1 cellular context compared by ENCODE assay signal in genomic region chr1:156500847-156501686, GRCh38.
TF ChIP-seq lines count a peak whose summit lies in the region.

No MANE protein-coding gene starts in this region.

TF ChIP-seq in H1, 55 proteins besides CTCF, POLR2A, EP300 and RAD21:
- TF ChIP-seq KDM5A (IDR thresholded peaks at IDR 0.05; ENCODE audit: low read length): no peak
- TF ChIP-seq EGR1 (IDR thresholded peaks at IDR 0.05; ENCODE audit: borderline replicate concordance, low read depth, low read length): peak; percentile 71; the same call in 1 of the 2 replicates
- TF ChIP-seq RNF2 (IDR thresholded peaks at IDR 0.05; ENCODE audit: borderline replicate concordance, low read depth, low read length, missing control alignments, poor library complexity, severe bottlenecking): peak; percentile 37
- peak; percentile 49 for TF ChIP-seq KDM4A (IDR thresholded peaks at IDR 0.05; ENCODE audit: low read depth, low read length, severe bottlenecking)
- peak; percentile 30; the same call in 1 of the 2 replicates for TF ChIP-seq BACH1 (IDR thresholded peaks at IDR 0.05; ENCODE audit: low read length)
- TF ChIP-seq CTBP2 (IDR thresholded peaks at IDR 0.05; ENCODE audit: borderline replicate concordance, insufficient read depth, insufficient read length, low read length): peak; percentile 47
- TF ChIP-seq TBP (IDR thresholded peaks at IDR 0.05; ENCODE audit: low read depth, low read length): peak; percentile 16
- TF ChIP-seq SAP30 (IDR thresholded peaks at IDR 0.05; ENCODE audit: insufficient read depth, insufficient replicate concordance, low read length): no peak
- TF ChIP-seq CEBPB (IDR thresholded peaks at IDR 0.05; ENCODE audit: low read depth, low read length): no peak
- no peak; a peak in 2 of 4 replicates for TF ChIP-seq SIN3A (conservative IDR thresholded peaks at IDR 0.05 in 1 of 2, IDR thresholded peaks at IDR 0.05 in 1 of 2; ENCODE audit: low read depth in 1 of 2, low read length in 2 of 2)
- peak; percentile 54 for TF ChIP-seq TEAD4 (IDR thresholded peaks at IDR 0.05; ENCODE audit: low read depth, low read length)
- TF ChIP-seq JUN (IDR thresholded peaks at IDR 0.05; ENCODE audit: low read depth, low read length): no peak
- TF ChIP-seq RBBP5 (IDR thresholded peaks at IDR 0.05; ENCODE audit: borderline replicate concordance, low read depth, low read length): no peak
- TF ChIP-seq SIRT6 (IDR thresholded peaks at IDR 0.05; ENCODE audit: low read length): no peak
- TF ChIP-seq BRCA1 (IDR thresholded peaks at IDR 0.05; ENCODE audit: low read depth, low read length): no peak
- TF ChIP-seq E2F6 (IDR thresholded peaks at IDR 0.05): peak; percentile 95
- peak; percentile 53 for TF ChIP-seq PHF8 (conservative IDR thresholded peaks at IDR 0.05; ENCODE audit: low read depth, low read length)
- no peak for TF ChIP-seq ZNF274 (IDR thresholded peaks at IDR 0.05; ENCODE audit: borderline replicate concordance, extremely low read depth, low read length)
- TF ChIP-seq GTF2F1 (IDR thresholded peaks at IDR 0.05; ENCODE audit: borderline replicate concordance, low read depth, low read length): no peak
- TF ChIP-seq NRF1 (IDR thresholded peaks at IDR 0.05; ENCODE audit: low read depth, low read length): no peak
- no peak for TF ChIP-seq NANOG (IDR thresholded peaks at IDR 0.05; ENCODE audit: insufficient read depth, low read depth, low read length, poor library complexity, severe bottlenecking)
- peak; percentile 48; the same call in 1 of the 2 replicates for TF ChIP-seq JUND (IDR thresholded peaks at IDR 0.05; ENCODE audit: low read length)
- peak; percentile 55 for TF ChIP-seq SP2 (IDR thresholded peaks at IDR 0.05; ENCODE audit: low read length)
- TF ChIP-seq HDAC6 (IDR thresholded peaks at IDR 0.05; ENCODE audit: low read depth, low read length): no peak
- peak; percentile 45; the same call in 1 of the 2 replicates for TF ChIP-seq POLR2AphosphoS5 (IDR thresholded peaks at IDR 0.05; ENCODE audit: low read depth, low read length)
- TF ChIP-seq TAF7 (optimal IDR thresholded peaks at IDR 0.05; ENCODE audit: borderline replicate concordance, low read depth, low read length): peak; percentile 37
- no peak for TF ChIP-seq RXRA (IDR thresholded peaks at IDR 0.05; ENCODE audit: insufficient read depth, low read depth, low read length)
- no peak for TF ChIP-seq SP4 (IDR thresholded peaks at IDR 0.05; ENCODE audit: low read length)
- TF ChIP-seq YY1 (IDR thresholded peaks at IDR 0.05; ENCODE audit: low read depth, low read length): no peak
- no peak for TF ChIP-seq USF2 (IDR thresholded peaks at IDR 0.05; ENCODE audit: low read length)
- TF ChIP-seq FOSL1 (IDR thresholded peaks at IDR 0.05; ENCODE audit: insufficient read depth, low read depth, low read length): no peak
- no peak for TF ChIP-seq SRF (IDR thresholded peaks at IDR 0.05; ENCODE audit: low read depth, low read length)
- TF ChIP-seq GABPA (IDR thresholded peaks at IDR 0.05; ENCODE audit: borderline replicate concordance, insufficient read depth, low read length): no peak
- TF ChIP-seq SUZ12 (IDR thresholded peaks at IDR 0.05; ENCODE audit: low read length): no peak
- 0 out of 2 replicates have a peak, but pooled peaks have one; percentile 27 for TF ChIP-seq TAF1 (IDR thresholded peaks at IDR 0.05; ENCODE audit: low read depth, low read length)
- no peak for TF ChIP-seq CHD1 (IDR thresholded peaks at IDR 0.05; ENCODE audit: low read depth, low read length)
- TF ChIP-seq KDM1A (IDR thresholded peaks at IDR 0.05; ENCODE audit: borderline replicate concordance, low read length): no peak; the same call in 1 of the 2 replicates
- peak; percentile 87 for TF ChIP-seq MAX (IDR thresholded peaks at IDR 0.05)
- no peak for TF ChIP-seq EZH2 (IDR thresholded peaks at IDR 0.05; ENCODE audit: low read depth, low read length, severe bottlenecking)
- no peak for TF ChIP-seq ATF2 (IDR thresholded peaks at IDR 0.05; ENCODE audit: low read length)
- TF ChIP-seq TCF12 (IDR thresholded peaks at IDR 0.05; ENCODE audit: low read depth, low read length): 0 out of 2 replicates have a peak, but pooled peaks have one; percentile 15
- no peak for TF ChIP-seq CBX5 (IDR thresholded peaks at IDR 0.05; ENCODE audit: low read depth, low read length)
- TF ChIP-seq CBX8 (IDR thresholded peaks at IDR 0.05; ENCODE audit: borderline replicate concordance, low read depth, low read length): no peak
- no peak for TF ChIP-seq POU5F1 (IDR thresholded peaks at IDR 0.05; ENCODE audit: low read depth, low read length)
- TF ChIP-seq ATF3 (IDR thresholded peaks at IDR 0.05; ENCODE audit: insufficient read depth, low read depth, low read length): no peak
- no peak for TF ChIP-seq MAFK (IDR thresholded peaks at IDR 0.05; ENCODE audit: low read depth, low read length)
- TF ChIP-seq HDAC2 (IDR thresholded peaks at IDR 0.05; ENCODE audit: borderline replicate concordance in 1 of 2, low read depth in 2 of 2, low read length in 2 of 2): peak in 1 of 2 experiments; percentile 10; a peak in 2 of 4 replicates
- no peak for TF ChIP-seq BCL11A (IDR thresholded peaks at IDR 0.05; ENCODE audit: low read depth in 2 of 2, low read length in 2 of 2)
- peak; percentile 80 for TF ChIP-seq CHD2 (IDR thresholded peaks at IDR 0.05; ENCODE audit: low read length)
- TF ChIP-seq RFX5 (IDR thresholded peaks at IDR 0.05; ENCODE audit: borderline replicate concordance, low read depth, low read length): no peak
- TF ChIP-seq ASH2L (IDR thresholded peaks at IDR 0.05; ENCODE audit: low read length): peak; percentile 62
- no peak for TF ChIP-seq SIX5 (IDR thresholded peaks at IDR 0.05; ENCODE audit: low read depth, low read length)
- TF ChIP-seq CREB1 (IDR thresholded peaks at IDR 0.05): 0 out of 2 replicates have a peak, but pooled peaks have one; percentile 13
- TF ChIP-seq, protein P1, sequence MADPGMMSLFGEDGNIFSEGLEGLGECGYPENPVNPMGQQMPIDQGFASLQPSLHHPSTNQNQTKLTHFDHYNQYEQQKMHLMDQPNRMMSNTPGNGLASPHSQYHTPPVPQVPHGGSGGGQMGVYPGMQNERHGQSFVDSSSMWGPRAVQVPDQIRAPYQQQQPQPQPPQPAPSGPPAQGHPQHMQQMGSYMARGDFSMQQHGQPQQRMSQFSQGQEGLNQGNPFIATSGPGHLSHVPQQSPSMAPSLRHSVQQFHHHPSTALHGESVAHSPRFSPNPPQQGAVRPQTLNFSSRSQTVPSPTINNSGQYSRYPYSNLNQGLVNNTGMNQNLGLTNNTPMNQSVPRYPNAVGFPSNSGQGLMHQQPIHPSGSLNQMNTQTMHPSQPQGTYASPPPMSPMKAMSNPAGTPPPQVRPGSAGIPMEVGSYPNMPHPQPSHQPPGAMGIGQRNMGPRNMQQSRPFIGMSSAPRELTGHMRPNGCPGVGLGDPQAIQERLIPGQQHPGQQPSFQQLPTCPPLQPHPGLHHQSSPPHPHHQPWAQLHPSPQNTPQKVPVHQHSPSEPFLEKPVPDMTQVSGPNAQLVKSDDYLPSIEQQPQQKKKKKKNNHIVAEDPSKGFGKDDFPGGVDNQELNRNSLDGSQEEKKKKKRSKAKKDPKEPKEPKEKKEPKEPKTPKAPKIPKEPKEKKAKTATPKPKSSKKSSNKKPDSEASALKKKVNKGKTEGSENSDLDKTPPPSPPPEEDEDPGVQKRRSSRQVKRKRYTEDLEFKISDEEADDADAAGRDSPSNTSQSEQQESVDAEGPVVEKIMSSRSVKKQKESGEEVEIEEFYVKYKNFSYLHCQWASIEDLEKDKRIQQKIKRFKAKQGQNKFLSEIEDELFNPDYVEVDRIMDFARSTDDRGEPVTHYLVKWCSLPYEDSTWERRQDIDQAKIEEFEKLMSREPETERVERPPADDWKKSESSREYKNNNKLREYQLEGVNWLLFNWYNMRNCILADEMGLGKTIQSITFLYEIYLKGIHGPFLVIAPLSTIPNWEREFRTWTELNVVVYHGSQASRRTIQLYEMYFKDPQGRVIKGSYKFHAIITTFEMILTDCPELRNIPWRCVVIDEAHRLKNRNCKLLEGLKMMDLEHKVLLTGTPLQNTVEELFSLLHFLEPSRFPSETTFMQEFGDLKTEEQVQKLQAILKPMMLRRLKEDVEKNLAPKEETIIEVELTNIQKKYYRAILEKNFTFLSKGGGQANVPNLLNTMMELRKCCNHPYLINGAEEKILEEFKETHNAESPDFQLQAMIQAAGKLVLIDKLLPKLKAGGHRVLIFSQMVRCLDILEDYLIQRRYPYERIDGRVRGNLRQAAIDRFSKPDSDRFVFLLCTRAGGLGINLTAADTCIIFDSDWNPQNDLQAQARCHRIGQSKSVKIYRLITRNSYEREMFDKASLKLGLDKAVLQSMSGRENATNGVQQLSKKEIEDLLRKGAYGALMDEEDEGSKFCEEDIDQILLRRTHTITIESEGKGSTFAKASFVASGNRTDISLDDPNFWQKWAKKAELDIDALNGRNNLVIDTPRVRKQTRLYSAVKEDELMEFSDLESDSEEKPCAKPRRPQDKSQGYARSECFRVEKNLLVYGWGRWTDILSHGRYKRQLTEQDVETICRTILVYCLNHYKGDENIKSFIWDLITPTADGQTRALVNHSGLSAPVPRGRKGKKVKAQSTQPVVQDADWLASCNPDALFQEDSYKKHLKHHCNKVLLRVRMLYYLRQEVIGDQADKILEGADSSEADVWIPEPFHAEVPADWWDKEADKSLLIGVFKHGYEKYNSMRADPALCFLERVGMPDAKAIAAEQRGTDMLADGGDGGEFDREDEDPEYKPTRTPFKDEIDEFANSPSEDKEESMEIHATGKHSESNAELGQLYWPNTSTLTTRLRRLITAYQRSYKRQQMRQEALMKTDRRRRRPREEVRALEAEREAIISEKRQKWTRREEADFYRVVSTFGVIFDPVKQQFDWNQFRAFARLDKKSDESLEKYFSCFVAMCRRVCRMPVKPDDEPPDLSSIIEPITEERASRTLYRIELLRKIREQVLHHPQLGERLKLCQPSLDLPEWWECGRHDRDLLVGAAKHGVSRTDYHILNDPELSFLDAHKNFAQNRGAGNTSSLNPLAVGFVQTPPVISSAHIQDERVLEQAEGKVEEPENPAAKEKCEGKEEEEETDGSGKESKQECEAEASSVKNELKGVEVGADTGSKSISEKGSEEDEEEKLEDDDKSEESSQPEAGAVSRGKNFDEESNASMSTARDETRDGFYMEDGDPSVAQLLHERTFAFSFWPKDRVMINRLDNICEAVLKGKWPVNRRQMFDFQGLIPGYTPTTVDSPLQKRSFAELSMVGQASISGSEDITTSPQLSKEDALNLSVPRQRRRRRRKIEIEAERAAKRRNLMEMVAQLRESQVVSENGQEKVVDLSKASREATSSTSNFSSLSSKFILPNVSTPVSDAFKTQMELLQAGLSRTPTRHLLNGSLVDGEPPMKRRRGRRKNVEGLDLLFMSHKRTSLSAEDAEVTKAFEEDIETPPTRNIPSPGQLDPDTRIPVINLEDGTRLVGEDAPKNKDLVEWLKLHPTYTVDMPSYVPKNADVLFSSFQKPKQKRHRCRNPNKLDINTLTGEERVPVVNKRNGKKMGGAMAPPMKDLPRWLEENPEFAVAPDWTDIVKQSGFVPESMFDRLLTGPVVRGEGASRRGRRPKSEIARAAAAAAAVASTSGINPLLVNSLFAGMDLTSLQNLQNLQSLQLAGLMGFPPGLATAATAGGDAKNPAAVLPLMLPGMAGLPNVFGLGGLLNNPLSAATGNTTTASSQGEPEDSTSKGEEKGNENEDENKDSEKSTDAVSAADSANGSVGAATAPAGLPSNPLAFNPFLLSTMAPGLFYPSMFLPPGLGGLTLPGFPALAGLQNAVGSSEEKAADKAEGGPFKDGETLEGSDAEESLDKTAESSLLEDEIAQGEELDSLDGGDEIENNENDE (IDR thresholded peaks at IDR 0.05; ENCODE audit: insufficient replicate concordance, low read length): no peak
- TF ChIP-seq SP1 (IDR thresholded peaks at IDR 0.05; ENCODE audit: low read depth, low read length): peak; percentile 82
TF ChIP-seq in H1: peak in this region for 21.
